In genomic region chrX:94831364-94831763, GRCh38 we compare ENCODE assay signal across 12 cellular contexts.
DNase-seq lines count a peak whose midpoint lies in the region; ATAC-seq, FAIRE-seq and TF ChIP-seq lines count a peak whose summit lies in the region.
"Had no signal": no experiment of that assay in that cellular context is flagged by ENCODE, and none has a peak within 500 bp of the region (broad histone marks: within the 10 kb centered on the region; RNA-seq: fewer than 3 reads in every experiment).

No MANE protein-coding gene starts in this region.

- intact Hi-C loops in activated CD8-positive, alpha-beta T cell treated with anti-CD3 and anti-CD28 coated beads for 36 hours (cut with micrococcal nuclease): no loop called here

- H3K4me3 Mint-ChIP-seq in activated CD8-positive, alpha-beta T cell treated with anti-CD3 and anti-CD28 coated beads for 36 hours: no peak overlapping the region

- H3K9me3 Mint-ChIP-seq in activated CD8-positive, alpha-beta T cell treated with anti-CD3 and anti-CD28 coated beads for 36 hours: no peaks in the 10 kb centered on the region

- H3K4me1 ChIP-seq in Peyer's patch: no peaks in the 10 kb centered on the region
- H3K4me1 ChIP-seq in gastroesophageal sphincter: no peaks in the 10 kb centered on the region

- no peak overlapping the region for H3K27ac Mint-ChIP-seq in activated CD8-positive, alpha-beta T cell treated with anti-CD3 and anti-CD28 coated beads for 36 hours

- no peaks in the 10 kb centered on the region for H3K36me3 ChIP-seq in Peyer's patch
- H3K36me3 ChIP-seq in gastroesophageal sphincter: no peaks in the 10 kb centered on the region
- H3K36me3 ChIP-seq: thoracic aorta had no signal

- no peak for ATAC-seq in activated CD8-positive, alpha-beta T cell treated with anti-CD3 and anti-CD28 coated beads for 36 hours
- ATAC-seq in GM19023 (IDR thresholded peaks at IDR 0.05; ENCODE audit: unreplicated experiment) (no peak), gastroesophageal sphincter (no peak)

- CTCF ChIA-PET in activated CD8-positive, alpha-beta T cell treated with anti-CD3 and anti-CD28 coated beads for 36 hours (lab: Charles Lee): no interaction called here

- H3K4me3 ChIP-seq in Peyer's patch (no peak overlapping the region), gastroesophageal sphincter (no peak overlapping the region)
- H3K4me3 ChIP-seq: thoracic aorta had no signal

- H3K9me3 ChIP-seq in Peyer's patch: no peaks in the 10 kb centered on the region
- H3K9me3 ChIP-seq in gastroesophageal sphincter: no peaks in the 10 kb centered on the region
- H3K9me3 ChIP-seq: thoracic aorta had no signal

- TF ChIP-seq EP300 in gastroesophageal sphincter (IDR thresholded peaks at IDR 0.05): no peak

- POLR2A ChIA-PET in activated CD8-positive, alpha-beta T cell treated with anti-CD3 and anti-CD28 coated beads for 36 hours (lab: Charles Lee): no interaction called here

- no peak overlapping the region for H3K27ac ChIP-seq in Peyer's patch
- H3K27ac ChIP-seq in gastroesophageal sphincter: no peak overlapping the region
- H3K27ac ChIP-seq: thoracic aorta had no signal

- no peaks in the 10 kb centered on the region for H3K4me1 Mint-ChIP-seq in activated CD8-positive, alpha-beta T cell treated with anti-CD3 and anti-CD28 coated beads for 36 hours (ENCODE audit: low read depth)

- no peaks in the 10 kb centered on the region for H3K27me3 Mint-ChIP-seq in activated CD8-positive, alpha-beta T cell treated with anti-CD3 and anti-CD28 coated beads for 36 hours

- no peak for DNase-seq in D721Med (ENCODE audit: insufficient read length, low spot score)
- peak; percentile 23 for DNase-seq in H4 (ENCODE audit: low spot score)
- DNase-seq in RPMI8226: peak; percentile 5
- peak; percentile 33 for DNase-seq in kidney tubule cell (ENCODE audit: low spot score)
- no peak for DNase-seq in Peyer's patch
- no peak for DNase-seq in activated CD8-positive, alpha-beta T cell treated with anti-CD3 and anti-CD28 coated beads for 36 hours
- DNase-seq: activated effector memory CD4-positive, alpha-beta T cell treated with Interleukin-2 at 50 U/mL for 16 hours; foreskin melanocyte had no signal

- TF ChIP-seq CTCF in D721Med (IDR thresholded peaks at IDR 0.05; ENCODE audit: insufficient read depth, missing control alignments) (peak; percentile 56), Peyer's patch (IDR thresholded peaks at IDR 0.05) (no peak), gastroesophageal sphincter (IDR thresholded peaks at IDR 0.05) (peak in 1 of 4 experiments; percentile 29)
- TF ChIP-seq CTCF in activated CD8-positive, alpha-beta T cell treated with anti-CD3 and anti-CD28 coated beads for 36 hours (IDR thresholded peaks at IDR 0.05): no peak

- no peaks in the 10 kb centered on the region for H3K36me3 Mint-ChIP-seq in activated CD8-positive, alpha-beta T cell treated with anti-CD3 and anti-CD28 coated beads for 36 hours (ENCODE audit: low read depth)

- FAIRE-seq in D721Med (lab: Jason Lieb, UNC): peak; percentile 66
- FAIRE-seq: GM18507 had no signal

- TF ChIP-seq POLR2A in Peyer's patch (IDR thresholded peaks at IDR 0.05) (no peak), gastroesophageal sphincter (IDR thresholded peaks at IDR 0.05) (no peak)

- no peaks in the 10 kb centered on the region for H3K27me3 ChIP-seq in Peyer's patch
- H3K27me3 ChIP-seq in gastroesophageal sphincter: no peaks in the 10 kb centered on the region

Comparison
In these comparisons a context has a peak if more than half of its experiments do, and no peak if none do; other contexts are left out.
1. DNase-seq: peak in H4 (single experiment), RPMI8226 (single experiment) and kidney tubule cell (single experiment); none in D721Med (single experiment), Peyer's patch (0 of 3) and activated CD8-positive, alpha-beta T cell treated with anti-CD3 and anti-CD28 coated beads for 36 hours (single experiment).